1 cellular context compared by ENCODE assay signal in genomic region chr7:155918720-155919399, GRCh38.
TF ChIP-seq lines count a peak whose summit lies in the region.

No MANE protein-coding gene starts in this region.

TF ChIP-seq in HEK293, 187 proteins besides CTCF, POLR2A, EP300 and RAD21 (continued from another document and continues in another):
- no peak for TF ChIP-seq ZNF148 (tag by site-specific recombination; IDR thresholded peaks at IDR 0.05; ENCODE audit: borderline replicate concordance)
- peak; percentile 96 for TF ChIP-seq ZNF473 (tag by site-specific recombination; IDR thresholded peaks at IDR 0.05)
- TF ChIP-seq ZNF184 (tag by site-specific recombination; IDR thresholded peaks at IDR 0.05): no peak
- no peak for TF ChIP-seq ZNF202 (tag by site-specific recombination; IDR thresholded peaks at IDR 0.05; ENCODE audit: borderline replicate concordance)
- TF ChIP-seq HOXD13 (CRISPR knock-in tag; IDR thresholded peaks at IDR 0.05; ENCODE audit: borderline replicate concordance): no peak
- no peak for TF ChIP-seq ZNF394 (tag by site-specific recombination; IDR thresholded peaks at IDR 0.05; ENCODE audit: borderline replicate concordance)
- 0 out of 2 replicates have a peak, but pooled peaks have one; percentile 51 for TF ChIP-seq ZNF155 (tag by site-specific recombination; IDR thresholded peaks at IDR 0.05)
- no peak for TF ChIP-seq ZNF211 (tag by site-specific recombination; IDR thresholded peaks at IDR 0.05; ENCODE audit: low read depth)
- TF ChIP-seq ZNF426 (tag by site-specific recombination; IDR thresholded peaks at IDR 0.05): no peak
- peak; percentile 81; the same call in 1 of the 2 replicates for TF ChIP-seq ZNF324 (tag by site-specific recombination; IDR thresholded peaks at IDR 0.05)
- TF ChIP-seq ZNF704 (tag by site-specific recombination; IDR thresholded peaks at IDR 0.05): no peak
- no peak for TF ChIP-seq ZSCAN16 (tag by site-specific recombination; IDR thresholded peaks at IDR 0.05)
- no peak for TF ChIP-seq ZNF785 (tag by site-specific recombination; IDR thresholded peaks at IDR 0.05)
- no peak; the same call in 1 of the 2 replicates for TF ChIP-seq ZNF18 (tag by site-specific recombination; IDR thresholded peaks at IDR 0.05)
- TF ChIP-seq GLI4 (tag by site-specific recombination; IDR thresholded peaks at IDR 0.05): peak; percentile 98
- no peak for TF ChIP-seq ZNF580 (tag by site-specific recombination; IDR thresholded peaks at IDR 0.05)
- no peak for TF ChIP-seq ZNF830 (tag by site-specific recombination; IDR thresholded peaks at IDR 0.05; ENCODE audit: low read depth)
- peak; percentile 98 for TF ChIP-seq ZSCAN4 (tag by site-specific recombination; IDR thresholded peaks at IDR 0.05)
- no peak for TF ChIP-seq ZNF518A (tag by site-specific recombination; conservative IDR thresholded peaks at IDR 0.05; ENCODE audit: low read depth)
- no peak for TF ChIP-seq PRDM6 (tag by site-specific recombination; IDR thresholded peaks at IDR 0.05)
- TF ChIP-seq ZNF658 (tag by site-specific recombination; IDR thresholded peaks at IDR 0.05): no peak; the same call in 1 of the 2 replicates
- TF ChIP-seq ZNF16 (tag by site-specific recombination; IDR thresholded peaks at IDR 0.05; ENCODE audit: low read depth): no peak; the same call in 1 of the 2 replicates
- peak; percentile 93 for TF ChIP-seq ZNF692 (tag by site-specific recombination; IDR thresholded peaks at IDR 0.05)
- TF ChIP-seq ZNF223 (tag by site-specific recombination; IDR thresholded peaks at IDR 0.05): no peak
- TF ChIP-seq ZNF777 (tag by site-specific recombination; IDR thresholded peaks at IDR 0.05; ENCODE audit: borderline replicate concordance): no peak
- no peak for TF ChIP-seq ZNF174 (tag by site-specific recombination; IDR thresholded peaks at IDR 0.05)
- peak; percentile 24; the same call in 1 of the 2 replicates for TF ChIP-seq ZNF76 (tag by site-specific recombination; IDR thresholded peaks at IDR 0.05; ENCODE audit: borderline replicate concordance, low read depth)
- 0 out of 2 replicates have a peak, but pooled peaks have one; percentile 24 for TF ChIP-seq SP2 (tag by site-specific recombination; IDR thresholded peaks at IDR 0.05)
- TF ChIP-seq ZNF791 (tag by site-specific recombination; IDR thresholded peaks at IDR 0.05): no peak
- no peak for TF ChIP-seq ZNF37A (tag by site-specific recombination; IDR thresholded peaks at IDR 0.05)
- peak; percentile 89 for TF ChIP-seq ZBTB21 (tag by site-specific recombination; IDR thresholded peaks at IDR 0.05)
- TF ChIP-seq ZNF354C (tag by site-specific recombination; IDR thresholded peaks at IDR 0.05; ENCODE audit: borderline replicate concordance, low read depth): no peak
- peak; percentile 94 for TF ChIP-seq HIC1 (tag by site-specific recombination; IDR thresholded peaks at IDR 0.05)
- no peak for TF ChIP-seq ZNF19 (tag by site-specific recombination; IDR thresholded peaks at IDR 0.05; ENCODE audit: low read depth)
- no peak for TF ChIP-seq ZNF660 (tag by site-specific recombination; IDR thresholded peaks at IDR 0.05)
- no peak for TF ChIP-seq ZNF561 (tag by site-specific recombination; IDR thresholded peaks at IDR 0.05; ENCODE audit: borderline replicate concordance)
- TF ChIP-seq ZNF350 (tag by site-specific recombination; IDR thresholded peaks at IDR 0.05): no peak
- no peak for TF ChIP-seq ZBTB7A (tag by site-specific recombination; IDR thresholded peaks at IDR 0.05; ENCODE audit: low read depth)
- TF ChIP-seq ZNF366 (tag by site-specific recombination; conservative IDR thresholded peaks at IDR 0.05): peak; percentile 91
- TF ChIP-seq ZNF639 (tag by site-specific recombination; IDR thresholded peaks at IDR 0.05): no peak; the same call in 1 of the 2 replicates
